In genomic region chr17:55237826-55238196, GRCh38 we compare ENCODE assay signal across 8 cellular contexts. TPM values are rescaled to one million over a fixed set of nuclear protein-coding genes. Genes with fewer than 3 reads are reported as not detected.
DNase-seq lines count a peak whose midpoint lies in the region; ATAC-seq, FAIRE-seq and TF ChIP-seq lines count a peak whose summit lies in the region.

No MANE protein-coding gene starts in this region.

- H3K4me1 ChIP-seq in astrocyte (ENCODE audit: insufficient read depth, low read length) (peaks cover 4% of the 10 kb centered on the region), lung (ENCODE audit: control insufficient read depth in 2 of 2, insufficient read depth in 2 of 2, low read length in 2 of 2) (peaks cover 0 to 3% of the 10 kb centered on the region in 2 donors), foreskin keratinocyte (peaks cover 6% of the 10 kb centered on the region)

- no peaks in the 10 kb centered on the region for H3K9me3 ChIP-seq in astrocyte (ENCODE audit: insufficient read depth, low read depth, low read length)
- no peaks in the 10 kb centered on the region for H3K9me3 ChIP-seq in lung (ENCODE audit: control insufficient read depth in 2 of 2, insufficient read depth in 1 of 2, low read length in 1 of 2)

- H3K27me3 Mint-ChIP-seq in stimulated activated naive CD8-positive, alpha-beta T cell treated with anti-CD3 and anti-CD28 coated beads, Interleukin-15, Interleukin-2, amounts not matched to agents 100 ng/mL and 50 ng/mL, for 24 hours: peaks cover 31% of the 10 kb centered on the region
- H3K27me3 Mint-ChIP-seq in astrocyte (ENCODE audit: low read depth, unreplicated experiment): peaks cover 7% of the 10 kb centered on the region

- H3K36me3 ChIP-seq in astrocyte (ENCODE audit: insufficient read depth, low read length) (no peaks in the 10 kb centered on the region), lung (ENCODE audit: control insufficient read depth in 2 of 2, insufficient read depth in 2 of 2, low read length in 2 of 2) (no peaks in the 10 kb centered on the region)

- 19% methylated on average over 7 of the region's 7 CpGs for WGBS in lung, 2 donors

- no peak for FAIRE-seq in astrocyte (lab: Jason Lieb, UNC)

- H3K27ac ChIP-seq in astrocyte (ENCODE audit: low read depth, low read length): no peak overlapping the region
- H3K27ac ChIP-seq in lung (ENCODE audit: low read depth in 1 of 2, low read length in 1 of 2): peak overlapping the region; percentile 74 to 85
- no peak overlapping the region for H3K27ac ChIP-seq in foreskin keratinocyte

- peak overlapping the region; percentile 47 for H3K4me3 Mint-ChIP-seq in stimulated activated naive CD8-positive, alpha-beta T cell treated with anti-CD3 and anti-CD28 coated beads, Interleukin-15, Interleukin-2, amounts not matched to agents 100 ng/mL and 50 ng/mL, for 24 hours
- peak overlapping the region; percentile 71 for H3K4me3 Mint-ChIP-seq in astrocyte (ENCODE audit: unreplicated experiment)

- H4K20me1 ChIP-seq in astrocyte (ENCODE audit: insufficient read depth, low read length): no peaks in the 10 kb centered on the region

- H3K79me2 ChIP-seq in astrocyte (ENCODE audit: insufficient read depth, low read length): no peaks in the 10 kb centered on the region

- H3K27ac Mint-ChIP-seq in stimulated activated naive CD8-positive, alpha-beta T cell treated with anti-CD3 and anti-CD28 coated beads, Interleukin-15, Interleukin-2, amounts not matched to agents 100 ng/mL and 50 ng/mL, for 24 hours: no peak overlapping the region
- H3K27ac Mint-ChIP-seq in astrocyte (ENCODE audit: unreplicated experiment): no peak overlapping the region

- H3K9ac ChIP-seq in astrocyte (ENCODE audit: low read length): peak overlapping the region; percentile 56

- peak overlapping the region; percentile 76 for H2AFZ ChIP-seq in astrocyte (ENCODE audit: low read depth, low read length)

- in situ Hi-C loops in GM13976 (cut with MboI; ENCODE audit: low sequenced_read_pairs, unreplicated experiment): no loop called here

- ATAC-seq in stimulated activated naive CD8-positive, alpha-beta T cell treated with anti-CD3 and anti-CD28 coated beads, Interleukin-15, Interleukin-2, amounts not matched to agents 100 U/mL and 50 U/mL, for 24 hours: no peak
- ATAC-seq in lung (ENCODE audit: insufficient read depth, low FRiP score) (no peak), foreskin keratinocyte (no peak)

- peak overlapping the region; percentile 90 for H3K4me2 ChIP-seq in astrocyte (ENCODE audit: low read length)

- peaks cover 19% of the 10 kb centered on the region for H3K4me1 Mint-ChIP-seq in stimulated activated naive CD8-positive, alpha-beta T cell treated with anti-CD3 and anti-CD28 coated beads, Interleukin-15, Interleukin-2, amounts not matched to agents 100 ng/mL and 50 ng/mL, for 24 hours (ENCODE audit: low read depth)
- H3K4me1 Mint-ChIP-seq in astrocyte (ENCODE audit: low read depth, unreplicated experiment): no peaks in the 10 kb centered on the region

- H3K36me3 Mint-ChIP-seq in stimulated activated naive CD8-positive, alpha-beta T cell treated with anti-CD3 and anti-CD28 coated beads, Interleukin-15, Interleukin-2, amounts not matched to agents 100 ng/mL and 50 ng/mL, for 24 hours (ENCODE audit: low read depth): peaks cover 3% of the 10 kb centered on the region
- no peaks in the 10 kb centered on the region for H3K36me3 Mint-ChIP-seq in astrocyte (ENCODE audit: low read depth, unreplicated experiment)

- no peak for DNase-seq in stimulated activated naive CD8-positive, alpha-beta T cell treated with anti-CD3 and anti-CD28 coated beads, Interleukin-15, Interleukin-2, amounts not matched to agents 100 U/mL and 50 U/mL, for 24 hours
- no peak for DNase-seq in astrocyte (ENCODE audit: low read depth)
- DNase-seq in lung (ENCODE audit: low spot score): no peak
- no peak for DNase-seq in foreskin keratinocyte
- no peak for DNase-seq in hypothalamus (lab: John Stamatoyannopoulos, UW)
- DNase-seq in GM13976 (ENCODE audit: low spot score): no peak
- no peak for DNase-seq in posterior vena cava (ENCODE audit: low spot score)

- H3K27me3 ChIP-seq in astrocyte (ENCODE audit: insufficient read depth, low read length) (peaks cover 12% of the 10 kb centered on the region), lung (ENCODE audit: control insufficient read depth, insufficient read depth) (no peaks in the 10 kb centered on the region), foreskin keratinocyte (peaks cover 10% of the 10 kb centered on the region)

- no peaks in the 10 kb centered on the region for H3K9me3 Mint-ChIP-seq in stimulated activated naive CD8-positive, alpha-beta T cell treated with anti-CD3 and anti-CD28 coated beads, Interleukin-15, Interleukin-2, amounts not matched to agents 100 ng/mL and 50 ng/mL, for 24 hours
- no peaks in the 10 kb centered on the region for H3K9me3 Mint-ChIP-seq in astrocyte (ENCODE audit: unreplicated experiment)

- intact Hi-C loops in posterior vena cava (cut with DNase I): no loop called here

- TF ChIP-seq CTCF in astrocyte (IDR thresholded peaks at IDR 0.05; ENCODE audit: insufficient read depth, low read depth, low read length): no peak
- no peak for TF ChIP-seq CTCF in lung (IDR thresholded peaks at IDR 0.05; ENCODE audit: control extremely low read depth, extremely low read depth)
- no peak for TF ChIP-seq CTCF in foreskin keratinocyte (conservative IDR thresholded peaks at IDR 0.05)
- TF ChIP-seq CTCF in GM13976 (IDR thresholded peaks at IDR 0.05; ENCODE audit: borderline replicate concordance, control extremely low read depth, extremely low read depth, insufficient read depth, missing control alignments): no peak

- H3K4me3 ChIP-seq in astrocyte (ENCODE audit: insufficient read depth, low read depth, low read length): peak overlapping the region; percentile 66
- H3K4me3 ChIP-seq in lung: no peak overlapping the region

RNA-seq across cellular contexts. Expression of gene HLF, which starts 26.9 kb away (rescaled TPM):
- total RNA-seq in astrocyte (0.07 TPM in 1 of 2 replicates, not detected in the other), lung (10 to 100 TPM in 1 of 2 donors, 1 to 10 TPM in 1; 9.9 to 21.3 TPM), foreskin keratinocyte (0.04 TPM in 1 of 2 replicates, not detected in the other), posterior vena cava (10 to 100 TPM in 1 of 2 donors, 1 to 10 TPM in 1; 6.6 to 15.7 TPM)
- polyA plus RNA-seq in lung (1 to 10 TPM; 3.2 to 5.8 TPM), foreskin keratinocyte (not detected in 2 replicates)

Comparison
In these comparisons a context has a peak if more than half of its experiments do, and no peak if none do; other contexts are left out.
1. H3K27ac ChIP-seq: peak in lung (2 of 2); none in astrocyte (single experiment) and foreskin keratinocyte (single experiment).